In the genomic region with DNA sequence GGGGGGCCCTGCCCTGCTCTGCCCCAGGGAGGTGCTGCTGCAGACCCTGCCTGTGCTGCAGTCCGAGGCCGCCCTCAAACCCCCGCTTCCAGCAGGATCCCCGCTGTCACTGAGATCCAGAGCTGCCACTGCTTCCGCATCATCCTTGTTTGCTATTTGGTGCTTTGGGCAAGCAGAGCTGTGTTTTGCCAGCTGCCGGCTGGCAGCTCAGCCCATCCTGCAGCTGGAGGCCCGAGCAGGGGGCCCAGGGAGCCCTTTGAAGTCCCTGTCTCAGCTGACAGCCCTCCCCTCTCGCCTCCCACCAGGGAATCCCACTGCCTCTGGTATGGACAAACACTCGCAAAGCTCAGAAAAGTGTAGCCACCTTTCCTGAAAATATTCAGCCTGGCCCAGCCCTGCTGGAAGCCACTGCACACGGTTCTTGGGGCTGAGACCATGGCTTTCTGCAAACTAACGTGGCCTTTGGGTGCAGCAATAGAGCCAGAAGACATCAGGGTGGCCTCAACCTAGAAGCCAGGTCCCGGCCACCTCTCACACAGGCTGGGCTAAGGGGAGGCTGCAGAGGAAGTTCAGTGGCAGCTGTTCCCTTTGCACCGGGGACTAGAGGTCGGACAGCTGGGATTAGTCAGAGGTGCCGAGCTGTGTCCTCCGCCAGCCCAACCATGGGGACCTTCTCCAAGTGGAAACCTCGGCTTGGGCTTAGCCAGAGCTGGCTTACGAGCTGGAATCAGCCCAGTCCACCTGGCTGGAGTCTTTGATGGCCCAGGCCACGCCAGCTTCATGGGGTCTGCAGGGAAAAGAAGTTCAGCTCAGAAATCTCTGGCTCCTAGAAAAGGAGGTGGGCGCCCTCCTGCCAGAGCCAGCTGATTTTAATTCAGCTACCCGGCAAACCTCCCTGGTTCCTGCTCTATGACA, we compare ENCODE assay signal across 8 cellular contexts.
DNase-seq lines count a peak whose midpoint lies in the region; ATAC-seq and TF ChIP-seq lines count a peak whose summit lies in the region.

No MANE protein-coding gene starts in this region.

- WGBS in heart right ventricle, 2 donors, result 50% methylated on average over 21 of the region's 21 CpGs

- TF ChIP-seq CTCF in RWPE1 (conservative IDR thresholded peaks at IDR 0.05; ENCODE audit: low read depth) (no peak), heart right ventricle (IDR thresholded peaks at IDR 0.05) (no peak)

- H3K9me3 ChIP-seq in heart right ventricle (peaks cover 0 to 9% (median 0%) of the 10 kb centered on the region in 11 donors), skeletal muscle tissue (ENCODE audit: control insufficient read depth in 3 of 3, low read length in 3 of 3) (peaks cover 0 to 3% (median 0%) of the 10 kb centered on the region in 3 donors)

- H3K9ac ChIP-seq in skeletal muscle tissue (ENCODE audit: low read depth in 1 of 3, low read length in 3 of 3), result peak overlapping the region in 1 of 3 donors; percentile 60

- H3K4me3 ChIP-seq in heart right ventricle, result no peak overlapping the region
- no peak overlapping the region for H3K4me3 ChIP-seq in skeletal muscle tissue (ENCODE audit: low read length in 3 of 3)

- H3K36me3 ChIP-seq in heart right ventricle (no peaks in the 10 kb centered on the region), skeletal muscle tissue (ENCODE audit: control insufficient read depth in 3 of 3, insufficient read depth in 3 of 3, low read length in 3 of 3) (no peaks in the 10 kb centered on the region)

- POLR2A ChIA-PET in RWPE1 (lab: Yijun Ruan, JAX; ENCODE audit: low non-redundant PET), result interaction anchor here (0.6 kb wide), 1 partner anchor 28 kb away, joined by 4 read pairs; no protein-coding TSS in a partner anchor

- DNase-seq in HK-2 (ENCODE audit: unreplicated experiment) (peak; percentile 26), RWPE1 (ENCODE audit: low spot score) (no peak), heart right ventricle (peak; percentile 54 to 60), SK-N-DZ (ENCODE audit: low spot score) (no peak)

- peak; percentile 39 to 79 (median 60) for ATAC-seq in heart right ventricle
- no peak for ATAC-seq in GM21528 (IDR thresholded peaks at IDR 0.05; ENCODE audit: low FRiP score, unreplicated experiment)
- no peak for ATAC-seq in GM21825 (IDR thresholded peaks at IDR 0.05; ENCODE audit: unreplicated experiment)
- ATAC-seq in HG03565 (IDR thresholded peaks at IDR 0.05; ENCODE audit: unreplicated experiment), result no peak

- intact Hi-C loops in heart right ventricle (cut with DNase I), result loop anchor here in 1 of 10 donors (5.0 kb wide), 1 partner anchor 43 kb away; no protein-coding TSS in a partner anchor

- H3K4me1 ChIP-seq in heart right ventricle, result peaks cover 18 to 47% (median 33%) of the 10 kb centered on the region in 9 donors
- peaks cover 17 to 28% (median 23%) of the 10 kb centered on the region in 3 donors for H3K4me1 ChIP-seq in skeletal muscle tissue (ENCODE audit: control insufficient read depth in 3 of 3, insufficient read depth in 3 of 3, low read length in 3 of 3)

- H3K27ac ChIP-seq in RWPE1 (peak overlapping the region; percentile 37), heart right ventricle (peak overlapping the region; percentile 60 to 84 (median 73)), skeletal muscle tissue (ENCODE audit: low read depth, low read length) (peak overlapping the region; percentile 51)

- CTCF ChIA-PET in RWPE1 (lab: Yijun Ruan, JAX), result interaction anchor here (0.5 to 0.6 kb wide), 2 partner anchors 194 to 226 kb away, joined by 3 read pairs; no protein-coding TSS in a partner anchor

- peaks cover 0 to 6% (median 0%) of the 10 kb centered on the region in 7 donors for H3K27me3 ChIP-seq in heart right ventricle
- no peaks in the 10 kb centered on the region for H3K27me3 ChIP-seq in skeletal muscle tissue (ENCODE audit: control insufficient read depth in 3 of 3, insufficient read depth in 3 of 3, low read length in 3 of 3)

Comparison
In these comparisons a context has a peak if more than half of its experiments do, and no peak if none do; other contexts are left out.
1. DNase-seq: peak in HK-2 (single experiment) and heart right ventricle (2 of 2); none in RWPE1 (single experiment) and SK-N-DZ (single experiment).
2. ATAC-seq: peak in heart right ventricle (8 of 8); none in GM21528 (single experiment), GM21825 (single experiment) and HG03565 (single experiment).
3. Peak in every context shown above with its lines, with median percentiles within 50 percentile points of each other: H3K27ac ChIP-seq.